ENCODE assay signal across 2 cellular contexts in genomic region chr1:150895618-150896017, GRCh38.
A peak's percentile ranks its signal among the peaks of the same experiment; 100 is the strongest.
TF ChIP-seq lines count a peak whose summit lies in the region.

No MANE protein-coding gene starts in this region.

TF ChIP-seq in HCT116, 20 proteins besides CTCF, POLR2A, EP300 and RAD21 (continued from another document):
- TF ChIP-seq ZBTB33 (IDR thresholded peaks at IDR 0.05; ENCODE audit: extremely low read depth, insufficient replicate concordance, low read length): no peak
- peak; percentile 56; the same call in 1 of the 2 replicates for TF ChIP-seq JUND (IDR thresholded peaks at IDR 0.05)
- TF ChIP-seq EZH2 (IDR thresholded peaks at IDR 0.05): no peak
- TF ChIP-seq CBX3 (IDR thresholded peaks at IDR 0.05; ENCODE audit: low read depth): peak; percentile 50; the same call in 1 of the 2 replicates
- TF ChIP-seq FOSL1 (IDR thresholded peaks at IDR 0.05; ENCODE audit: low read depth): peak; percentile 60
- TF ChIP-seq SP1 (IDR thresholded peaks at IDR 0.05; ENCODE audit: low read depth): peak; percentile 36; the same call in 1 of the 2 replicates
- TF ChIP-seq POLR2AphosphoS5 (IDR thresholded peaks at IDR 0.05; ENCODE audit: low read depth, low read length): no peak
- TF ChIP-seq, protein P1, sequence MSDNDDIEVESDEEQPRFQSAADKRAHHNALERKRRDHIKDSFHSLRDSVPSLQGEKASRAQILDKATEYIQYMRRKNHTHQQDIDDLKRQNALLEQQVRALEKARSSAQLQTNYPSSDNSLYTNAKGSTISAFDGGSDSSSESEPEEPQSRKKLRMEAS (IDR thresholded peaks at IDR 0.05): no peak
- no peak for TF ChIP-seq ZNF274 (IDR thresholded peaks at IDR 0.05; ENCODE audit: low read depth, low read length)
- peak; percentile 62 for TF ChIP-seq CEBPB (IDR thresholded peaks at IDR 0.05; ENCODE audit: low read depth)
- no peak for TF ChIP-seq ELF1 (IDR thresholded peaks at IDR 0.05; ENCODE audit: borderline replicate concordance, low read depth)

TF ChIP-seq in WTC11, 78 proteins besides CTCF, POLR2A, EP300 and RAD21 (continued from another document):
- TF ChIP-seq, protein P2, sequence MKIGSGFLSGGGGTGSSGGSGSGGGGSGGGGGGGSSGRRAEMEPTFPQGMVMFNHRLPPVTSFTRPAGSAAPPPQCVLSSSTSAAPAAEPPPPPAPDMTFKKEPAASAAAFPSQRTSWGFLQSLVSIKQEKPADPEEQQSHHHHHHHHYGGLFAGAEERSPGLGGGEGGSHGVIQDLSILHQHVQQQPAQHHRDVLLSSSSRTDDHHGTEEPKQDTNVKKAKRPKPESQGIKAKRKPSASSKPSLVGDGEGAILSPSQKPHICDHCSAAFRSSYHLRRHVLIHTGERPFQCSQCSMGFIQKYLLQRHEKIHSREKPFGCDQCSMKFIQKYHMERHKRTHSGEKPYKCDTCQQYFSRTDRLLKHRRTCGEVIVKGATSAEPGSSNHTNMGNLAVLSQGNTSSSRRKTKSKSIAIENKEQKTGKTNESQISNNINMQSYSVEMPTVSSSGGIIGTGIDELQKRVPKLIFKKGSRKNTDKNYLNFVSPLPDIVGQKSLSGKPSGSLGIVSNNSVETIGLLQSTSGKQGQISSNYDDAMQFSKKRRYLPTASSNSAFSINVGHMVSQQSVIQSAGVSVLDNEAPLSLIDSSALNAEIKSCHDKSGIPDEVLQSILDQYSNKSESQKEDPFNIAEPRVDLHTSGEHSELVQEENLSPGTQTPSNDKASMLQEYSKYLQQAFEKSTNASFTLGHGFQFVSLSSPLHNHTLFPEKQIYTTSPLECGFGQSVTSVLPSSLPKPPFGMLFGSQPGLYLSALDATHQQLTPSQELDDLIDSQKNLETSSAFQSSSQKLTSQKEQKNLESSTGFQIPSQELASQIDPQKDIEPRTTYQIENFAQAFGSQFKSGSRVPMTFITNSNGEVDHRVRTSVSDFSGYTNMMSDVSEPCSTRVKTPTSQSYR (CRISPR knock-in tag; IDR thresholded peaks at IDR 0.05): no peak
- no peak for TF ChIP-seq ZNF512 (CRISPR knock-in tag; IDR thresholded peaks at IDR 0.05; ENCODE audit: borderline replicate concordance)
- no peak for TF ChIP-seq NFYB (CRISPR knock-in tag; conservative IDR thresholded peaks at IDR 0.05; ENCODE audit: low read depth)
- TF ChIP-seq, protein P3, sequence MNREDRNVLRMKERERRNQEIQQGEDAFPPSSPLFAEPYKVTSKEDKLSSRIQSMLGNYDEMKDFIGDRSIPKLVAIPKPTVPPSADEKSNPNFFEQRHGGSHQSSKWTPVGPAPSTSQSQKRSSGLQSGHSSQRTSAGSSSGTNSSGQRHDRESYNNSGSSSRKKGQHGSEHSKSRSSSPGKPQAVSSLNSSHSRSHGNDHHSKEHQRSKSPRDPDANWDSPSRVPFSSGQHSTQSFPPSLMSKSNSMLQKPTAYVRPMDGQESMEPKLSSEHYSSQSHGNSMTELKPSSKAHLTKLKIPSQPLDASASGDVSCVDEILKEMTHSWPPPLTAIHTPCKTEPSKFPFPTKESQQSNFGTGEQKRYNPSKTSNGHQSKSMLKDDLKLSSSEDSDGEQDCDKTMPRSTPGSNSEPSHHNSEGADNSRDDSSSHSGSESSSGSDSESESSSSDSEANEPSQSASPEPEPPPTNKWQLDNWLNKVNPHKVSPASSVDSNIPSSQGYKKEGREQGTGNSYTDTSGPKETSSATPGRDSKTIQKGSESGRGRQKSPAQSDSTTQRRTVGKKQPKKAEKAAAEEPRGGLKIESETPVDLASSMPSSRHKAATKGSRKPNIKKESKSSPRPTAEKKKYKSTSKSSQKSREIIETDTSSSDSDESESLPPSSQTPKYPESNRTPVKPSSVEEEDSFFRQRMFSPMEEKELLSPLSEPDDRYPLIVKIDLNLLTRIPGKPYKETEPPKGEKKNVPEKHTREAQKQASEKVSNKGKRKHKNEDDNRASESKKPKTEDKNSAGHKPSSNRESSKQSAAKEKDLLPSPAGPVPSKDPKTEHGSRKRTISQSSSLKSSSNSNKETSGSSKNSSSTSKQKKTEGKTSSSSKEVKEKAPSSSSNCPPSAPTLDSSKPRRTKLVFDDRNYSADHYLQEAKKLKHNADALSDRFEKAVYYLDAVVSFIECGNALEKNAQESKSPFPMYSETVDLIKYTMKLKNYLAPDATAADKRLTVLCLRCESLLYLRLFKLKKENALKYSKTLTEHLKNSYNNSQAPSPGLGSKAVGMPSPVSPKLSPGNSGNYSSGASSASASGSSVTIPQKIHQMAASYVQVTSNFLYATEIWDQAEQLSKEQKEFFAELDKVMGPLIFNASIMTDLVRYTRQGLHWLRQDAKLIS (CRISPR knock-in tag; IDR thresholded peaks at IDR 0.05; ENCODE audit: borderline replicate concordance): no peak
- TF ChIP-seq OVOL2 (CRISPR knock-in tag; IDR thresholded peaks at IDR 0.05; ENCODE audit: borderline replicate concordance): no peak
- no peak for TF ChIP-seq SOX15 (CRISPR knock-in tag; IDR thresholded peaks at IDR 0.05)
